ENCODE assay signal across 20 cellular contexts in the genomic region with DNA sequence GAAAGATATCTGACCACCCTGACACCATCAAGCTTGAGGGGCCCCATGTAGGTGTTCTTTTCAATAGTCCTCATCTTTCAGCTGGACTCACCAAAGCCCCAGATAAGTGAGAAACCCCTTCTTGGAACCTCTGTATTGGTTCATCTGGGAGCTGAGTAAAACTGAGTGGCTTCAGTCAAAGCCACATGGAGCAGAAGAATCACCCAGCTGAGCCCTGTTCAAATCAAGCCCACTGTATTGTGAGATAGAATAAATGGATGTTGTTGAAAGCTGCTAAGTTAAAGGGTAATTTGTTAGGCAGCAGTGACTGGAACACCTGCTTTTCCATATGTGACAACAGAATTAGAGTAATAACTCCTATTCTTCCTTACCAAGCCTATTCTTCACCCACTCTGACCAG.
A peak's percentile ranks its signal among the peaks of the same experiment; 100 is the strongest.
DNase-seq lines count a peak whose midpoint lies in the region; ATAC-seq and TF ChIP-seq lines count a peak whose summit lies in the region.
"Had no signal": no experiment of that assay in that cellular context is flagged by ENCODE, and none has a peak within 500 bp of the region (broad histone marks: within the 10 kb centered on the region; RNA-seq: fewer than 3 reads in every experiment).

No MANE protein-coding gene starts in this region.

- no peaks in the 10 kb centered on the region for H4K20me1 ChIP-seq in GM23338 (replicated peaks; ENCODE audit: insufficient read depth)
- H4K20me1 ChIP-seq: BLaER1 treated with 17β-estradiol and CSF1 and Interleukin-3, amounts not matched to agents 10 nM and 100 nM had no signal

- no peaks in the 10 kb centered on the region for H3K4me1 ChIP-seq in GM23338 (ENCODE audit: insufficient read depth)
- H3K4me1 ChIP-seq: BE2C had no signal

- H3K79me2 ChIP-seq in GM23338 (replicated peaks; ENCODE audit: insufficient read depth), result no peaks in the 10 kb centered on the region

- H3K4me2 ChIP-seq in GM23338, result no peak overlapping the region
- H3K4me2 ChIP-seq: BLaER1 treated with 17β-estradiol and CSF1 and Interleukin-3, amounts not matched to agents 10 nM and 100 nM had no signal

- H3K27ac ChIP-seq in GM23338 (ENCODE audit: low read depth), result no peak overlapping the region
- H3K27ac ChIP-seq: 22Rv1; BLaER1 treated with 17β-estradiol and CSF1 and Interleukin-3, amounts not matched to agents 10 nM and 100 nM; GM23248 had no signal

- no peaks in the 10 kb centered on the region for H3K27me3 ChIP-seq in GM23338 (ENCODE audit: insufficient read depth)
- H3K27me3 ChIP-seq: BE2C; BLaER1 treated with 17β-estradiol and CSF1 and Interleukin-3, amounts not matched to agents 10 nM and 100 nM had no signal

- no peaks in the 10 kb centered on the region for H3K36me3 ChIP-seq in GM23338 (ENCODE audit: insufficient read depth)
- H3K36me3 ChIP-seq: BE2C; BLaER1 treated with 17β-estradiol and CSF1 and Interleukin-3, amounts not matched to agents 10 nM and 100 nM had no signal

- TF ChIP-seq CTCF in GM23338 (conservative IDR thresholded peaks at IDR 0.05; ENCODE audit: low read depth in 2 of 2) (no peak), type B pancreatic cell (conservative IDR thresholded peaks at IDR 0.05) (no peak)

- H3K4me3 Mint-ChIP-seq in GM23338 (no peak overlapping the region), type B pancreatic cell (no peak overlapping the region)
- H3K4me3 Mint-ChIP-seq: CD14-positive monocyte; CD4-positive, alpha-beta T cell; CD8-positive, alpha-beta memory T cell; H9 had no signal

- H3K27me3 Mint-ChIP-seq in GM23338 (ENCODE audit: insufficient read depth, low read depth, poor library complexity) (peaks cover 10% of the 10 kb centered on the region), type B pancreatic cell (peaks cover 5% of the 10 kb centered on the region)
- H3K27me3 Mint-ChIP-seq: CD4-positive, alpha-beta T cell had no signal

- no peak overlapping the region for H2AFZ ChIP-seq in GM23338
- H2AFZ ChIP-seq: GM23248 had no signal

- H3K9me3 Mint-ChIP-seq in GM23338, result peaks cover 13% of the 10 kb centered on the region
- peaks cover 14% of the 10 kb centered on the region for H3K9me3 Mint-ChIP-seq in type B pancreatic cell

- no peaks in the 10 kb centered on the region for H3F3A ChIP-seq in GM23338 (replicated peaks; ENCODE audit: low read depth)

- H3K4me1 Mint-ChIP-seq in GM23338 (peaks cover 7% of the 10 kb centered on the region; the same call in 2 of the 3 replicates), type B pancreatic cell (ENCODE audit: unreplicated experiment) (peaks cover 4% of the 10 kb centered on the region)
- H3K4me1 Mint-ChIP-seq: CD14-positive monocyte; CD8-positive, alpha-beta memory T cell had no signal

- no peak overlapping the region for H3K27ac Mint-ChIP-seq in GM23338
- no peak overlapping the region for H3K27ac Mint-ChIP-seq in type B pancreatic cell
- H3K27ac Mint-ChIP-seq: CD14-positive monocyte; CD4-positive, alpha-beta T cell; CD8-positive, alpha-beta memory T cell; H9 had no signal

- H3K9me2 ChIP-seq in GM23338 (ENCODE audit: insufficient read depth), result peaks cover 13% of the 10 kb centered on the region

- H3K36me3 Mint-ChIP-seq in GM23338 (ENCODE audit: low read depth) (peaks cover 7% of the 10 kb centered on the region), type B pancreatic cell (peaks cover 8% of the 10 kb centered on the region)
- H3K36me3 Mint-ChIP-seq: CD14-positive monocyte had no signal

- DNase-seq in NCI-H2171 treated with DMSO at 0.1 percent for 48 hours (lab: John Stamatoyannopoulos, UW) (peak; percentile 64), NCI-H2171 (lab: John Stamatoyannopoulos, UW) (no peak), GM23338 (ENCODE audit: low spot score) (no peak), type B pancreatic cell (ENCODE audit: extremely low spot score, unreplicated experiment) (peak; percentile 2), AML-193 (lab: John Stamatoyannopoulos, UW) (no peak)
- no peak for DNase-seq in activated T-cell treated with anti-CD3 and anti-CD28 coated beads, Interleukin-2, amount 50 U/mL, for 1 hour
- DNase-seq: BE2C; CD4-positive, alpha-beta T cell; CD8-positive, alpha-beta memory T cell; DMS 273 treated with DMSO at 0.1 percent for 48 hours; DMS79; EL; GDM1; GM23248; H9 had no signal

- no peak for ATAC-seq in GM23338
- ATAC-seq: GM12878, HCT116 had no signal

- H3K4me3 ChIP-seq in GM23338, result no peak overlapping the region
- H3K4me3 ChIP-seq: BLaER1 treated with 17β-estradiol and CSF1 and Interleukin-3, amounts not matched to agents 10 nM and 100 nM; GM12878; GM23248 had no signal

TF ChIP-seq in GM23338, 12 proteins besides CTCF, POLR2A, EP300 and RAD21:
- TF ChIP-seq, protein P1, sequence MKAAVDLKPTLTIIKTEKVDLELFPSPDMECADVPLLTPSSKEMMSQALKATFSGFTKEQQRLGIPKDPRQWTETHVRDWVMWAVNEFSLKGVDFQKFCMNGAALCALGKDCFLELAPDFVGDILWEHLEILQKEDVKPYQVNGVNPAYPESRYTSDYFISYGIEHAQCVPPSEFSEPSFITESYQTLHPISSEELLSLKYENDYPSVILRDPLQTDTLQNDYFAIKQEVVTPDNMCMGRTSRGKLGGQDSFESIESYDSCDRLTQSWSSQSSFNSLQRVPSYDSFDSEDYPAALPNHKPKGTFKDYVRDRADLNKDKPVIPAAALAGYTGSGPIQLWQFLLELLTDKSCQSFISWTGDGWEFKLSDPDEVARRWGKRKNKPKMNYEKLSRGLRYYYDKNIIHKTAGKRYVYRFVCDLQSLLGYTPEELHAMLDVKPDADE (IDR thresholded peaks at IDR 0.05), result no peak
- TF ChIP-seq ZNF331 (CRISPR knock-in tag; IDR thresholded peaks at IDR 0.05; ENCODE audit: low read depth), result peak; percentile 88

Comparison
In these comparisons a context has a peak if more than half of its experiments do, and no peak if none do; other contexts are left out.
1. DNase-seq: peak in NCI-H2171 treated with DMSO at 0.1 percent for 48 hours (single experiment) and type B pancreatic cell (single experiment); none in NCI-H2171 (single experiment), GM23338 (single experiment), activated T-cell treated with anti-CD3 and anti-CD28 coated beads, Interleukin-2, amount 50 U/mL, for 1 hour (single experiment) and AML-193 (0 of 2).